In genomic region chr10:49281461-49281860, GRCh38 we compare ENCODE assay signal across 1 cellular context.
TF ChIP-seq lines count a peak whose summit lies in the region.

No MANE protein-coding gene starts in this region.

TF ChIP-seq in K562, 482 proteins besides CTCF, POLR2A, EP300 and RAD21:
- TF ChIP-seq SMC3 (conservative IDR thresholded peaks at IDR 0.05; ENCODE audit: insufficient read depth, low read depth, low read length) (peak; percentile 53; the same call in 1 of the 2 replicates), NEUROD1 (IDR thresholded peaks at IDR 0.05; ENCODE audit: borderline replicate concordance, low read depth, low read length, partially characterized antibody) (peak; percentile 11), MAZ (CRISPR knock-in tag; conservative IDR thresholded peaks at IDR 0.05 in 1 of 2, IDR thresholded peaks at IDR 0.05 in 1 of 2) (peak in 1 of 2 experiments; percentile 80; a peak in 2 of 4 replicates), ZNF695 (CRISPR knock-in tag; IDR thresholded peaks at IDR 0.05) (no peak), HBP1 (CRISPR knock-in tag; IDR thresholded peaks at IDR 0.05) (no peak), SP2 (IDR thresholded peaks at IDR 0.05; ENCODE audit: extremely low read depth, low read depth, low read length, poor library complexity, severe bottlenecking) (peak; percentile 10), ZBTB7A (IDR thresholded peaks at IDR 0.05; ENCODE audit: borderline replicate concordance, control insufficient read depth, low read depth, low read length) (peak; percentile 37; the same call in 1 of the 2 replicates), ZNF3 (CRISPR knock-in tag; IDR thresholded peaks at IDR 0.05) (no peak), KLF16 (IDR thresholded peaks at IDR 0.05) (peak; percentile 20; the same call in 1 of the 2 replicates), CBX8 (IDR thresholded peaks at IDR 0.05; ENCODE audit: borderline replicate concordance, extremely low read depth, low read depth, low read length, poor library complexity, severe bottlenecking) (no peak), XRCC5 (IDR thresholded peaks at IDR 0.05; ENCODE audit: low read depth, low read length) (peak; percentile 45; the same call in 1 of the 2 replicates), TFAP4 (CRISPR knock-in tag; IDR thresholded peaks at IDR 0.05; ENCODE audit: borderline replicate concordance) (peak; percentile 15; the same call in 1 of the 2 replicates), ETV1 (tag; conservative IDR thresholded peaks at IDR 0.05; ENCODE audit: low read depth) (no peak), PYGO2 (tag; IDR thresholded peaks at IDR 0.05) (no peak)
- TF ChIP-seq, protein P1, sequence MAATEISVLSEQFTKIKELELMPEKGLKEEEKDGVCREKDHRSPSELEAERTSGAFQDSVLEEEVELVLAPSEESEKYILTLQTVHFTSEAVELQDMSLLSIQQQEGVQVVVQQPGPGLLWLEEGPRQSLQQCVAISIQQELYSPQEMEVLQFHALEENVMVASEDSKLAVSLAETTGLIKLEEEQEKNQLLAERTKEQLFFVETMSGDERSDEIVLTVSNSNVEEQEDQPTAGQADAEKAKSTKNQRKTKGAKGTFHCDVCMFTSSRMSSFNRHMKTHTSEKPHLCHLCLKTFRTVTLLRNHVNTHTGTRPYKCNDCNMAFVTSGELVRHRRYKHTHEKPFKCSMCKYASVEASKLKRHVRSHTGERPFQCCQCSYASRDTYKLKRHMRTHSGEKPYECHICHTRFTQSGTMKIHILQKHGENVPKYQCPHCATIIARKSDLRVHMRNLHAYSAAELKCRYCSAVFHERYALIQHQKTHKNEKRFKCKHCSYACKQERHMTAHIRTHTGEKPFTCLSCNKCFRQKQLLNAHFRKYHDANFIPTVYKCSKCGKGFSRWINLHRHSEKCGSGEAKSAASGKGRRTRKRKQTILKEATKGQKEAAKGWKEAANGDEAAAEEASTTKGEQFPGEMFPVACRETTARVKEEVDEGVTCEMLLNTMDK (IDR thresholded peaks at IDR 0.05; ENCODE audit: borderline replicate concordance, insufficient read depth, low read depth, low read length, poor library complexity, severe bottlenecking), result peak; percentile 66
- TF ChIP-seq, protein P2, sequence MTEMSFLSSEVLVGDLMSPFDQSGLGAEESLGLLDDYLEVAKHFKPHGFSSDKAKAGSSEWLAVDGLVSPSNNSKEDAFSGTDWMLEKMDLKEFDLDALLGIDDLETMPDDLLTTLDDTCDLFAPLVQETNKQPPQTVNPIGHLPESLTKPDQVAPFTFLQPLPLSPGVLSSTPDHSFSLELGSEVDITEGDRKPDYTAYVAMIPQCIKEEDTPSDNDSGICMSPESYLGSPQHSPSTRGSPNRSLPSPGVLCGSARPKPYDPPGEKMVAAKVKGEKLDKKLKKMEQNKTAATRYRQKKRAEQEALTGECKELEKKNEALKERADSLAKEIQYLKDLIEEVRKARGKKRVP (CRISPR knock-in tag; IDR thresholded peaks at IDR 0.05), result no peak
- TF ChIP-seq, protein P3, sequence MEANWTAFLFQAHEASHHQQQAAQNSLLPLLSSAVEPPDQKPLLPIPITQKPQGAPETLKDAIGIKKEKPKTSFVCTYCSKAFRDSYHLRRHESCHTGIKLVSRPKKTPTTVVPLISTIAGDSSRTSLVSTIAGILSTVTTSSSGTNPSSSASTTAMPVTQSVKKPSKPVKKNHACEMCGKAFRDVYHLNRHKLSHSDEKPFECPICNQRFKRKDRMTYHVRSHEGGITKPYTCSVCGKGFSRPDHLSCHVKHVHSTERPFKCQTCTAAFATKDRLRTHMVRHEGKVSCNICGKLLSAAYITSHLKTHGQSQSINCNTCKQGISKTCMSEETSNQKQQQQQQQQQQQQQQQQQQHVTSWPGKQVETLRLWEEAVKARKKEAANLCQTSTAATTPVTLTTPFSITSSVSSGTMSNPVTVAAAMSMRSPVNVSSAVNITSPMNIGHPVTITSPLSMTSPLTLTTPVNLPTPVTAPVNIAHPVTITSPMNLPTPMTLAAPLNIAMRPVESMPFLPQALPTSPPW (CRISPR knock-in tag; IDR thresholded peaks at IDR 0.05), result 0 out of 2 replicates have a peak, but pooled peaks have one; percentile 21
